In genomic region chr14:61102549-61103466, GRCh38 we compare ENCODE assay signal across 9 cellular contexts.
DNase-seq lines count a peak whose midpoint lies in the region; ATAC-seq, FAIRE-seq and TF ChIP-seq lines count a peak whose summit lies in the region.
"Had no signal": no experiment of that assay in that cellular context is flagged by ENCODE, and none has a peak within 500 bp of the region (broad histone marks: within the 10 kb centered on the region; RNA-seq: fewer than 3 reads in every experiment).

No MANE protein-coding gene starts in this region.

- H3K9me3 Mint-ChIP-seq in activated naive CD4-positive, alpha-beta T cell treated with anti-CD3 and anti-CD28 coated beads for 36 hours: peaks cover 5% of the 10 kb centered on the region
- H3K9me3 Mint-ChIP-seq: activated T-cell treated with anti-CD3 and anti-CD28 coated beads, Interleukin-2, amount 50 U/mL, for 72 hours had no signal

- no peak for TF ChIP-seq EP300 in transverse colon (IDR thresholded peaks at IDR 0.05; ENCODE audit: low read depth)

- WGBS in transverse colon (ENCODE audit: low coverage in 1 of 2), 2 donors: 88 to 100% methylated on average over 4 to 10 of the region's 10 CpGs

- peaks cover 31% of the 10 kb centered on the region for H3K4me1 Mint-ChIP-seq in activated naive CD4-positive, alpha-beta T cell treated with anti-CD3 and anti-CD28 coated beads for 36 hours (ENCODE audit: low read depth)

- H3K4me3 ChIP-seq in SJSA1 (no peak overlapping the region), iPS-20b (ENCODE audit: low read length) (no peak overlapping the region), transverse colon (no peak overlapping the region)

- no peak for ATAC-seq in GM18502 (IDR thresholded peaks at IDR 0.05; ENCODE audit: poor library complexity, unreplicated experiment)
- ATAC-seq in GM21367 (IDR thresholded peaks at IDR 0.05; ENCODE audit: unreplicated experiment): no peak

- peak overlapping the region; percentile 7 for H3K27ac Mint-ChIP-seq in activated naive CD4-positive, alpha-beta T cell treated with anti-CD3 and anti-CD28 coated beads for 36 hours
- H3K27ac Mint-ChIP-seq: activated T-cell treated with anti-CD3 and anti-CD28 coated beads, Interleukin-2, amount 50 U/mL, for 72 hours had no signal

- H3K27me3 ChIP-seq in SJSA1 (replicated peaks): no peaks in the 10 kb centered on the region
- H3K27me3 ChIP-seq in iPS-20b (ENCODE audit: insufficient read depth, low read length): no peaks in the 10 kb centered on the region
- H3K27me3 ChIP-seq in transverse colon: no peaks in the 10 kb centered on the region

- H3K36me3 ChIP-seq in SJSA1 (no peaks in the 10 kb centered on the region), iPS-20b (ENCODE audit: insufficient read depth, low read depth, low read length) (no peaks in the 10 kb centered on the region), transverse colon (no peaks in the 10 kb centered on the region)

- peak overlapping the region; percentile 97 for H3K27ac ChIP-seq in SJSA1
- peak overlapping the region; percentile 37 for H3K27ac ChIP-seq in iPS-20b (ENCODE audit: low read length)
- H3K27ac ChIP-seq in transverse colon: peak overlapping the region; percentile 44 to 72 (median 57)

- in situ Hi-C loops in transverse colon (cut with MboI; ENCODE audit: low pct_ligation_motif_present in 1 of 4, low pct_unique_long_range_greater_than_20kb in 1 of 4, low sequenced_read_pairs in 3 of 4): no loop called here

- intact Hi-C loops in activated naive CD4-positive, alpha-beta T cell treated with anti-CD3 and anti-CD28 coated beads for 36 hours (cut with micrococcal nuclease): loop anchor here (1.0 kb wide), 2 partner anchors 75 to 86 kb away; no protein-coding TSS in a partner anchor
- intact Hi-C loops in transverse colon (cut with DNase I; ENCODE audit: low total_unique reads): no loop called here

- peaks cover 2% of the 10 kb centered on the region for H3K36me3 Mint-ChIP-seq in activated naive CD4-positive, alpha-beta T cell treated with anti-CD3 and anti-CD28 coated beads for 36 hours (ENCODE audit: low read depth)

- CTCF ChIA-PET in activated naive CD4-positive, alpha-beta T cell treated with anti-CD3 and anti-CD28 coated beads for 36 hours (lab: Charles Lee): interaction anchor here (0.7 kb wide), 1 partner anchor 285 kb away, joined by 3 read pairs; no protein-coding TSS in a partner anchor

- no peak for TF ChIP-seq POLR2A in transverse colon (IDR thresholded peaks at IDR 0.05)

- H3K9me3 ChIP-seq in SJSA1 (replicated peaks) (no peaks in the 10 kb centered on the region), iPS-20b (ENCODE audit: insufficient read depth, low read depth, low read length) (peaks cover 11% of the 10 kb centered on the region), transverse colon (no peaks in the 10 kb centered on the region)

- H3K4me1 ChIP-seq in SJSA1 (replicated peaks) (peaks cover 41% of the 10 kb centered on the region), iPS-20b (ENCODE audit: insufficient read depth, low read length) (peaks cover 33% of the 10 kb centered on the region), transverse colon (peaks cover 10 to 25% (median 13%) of the 10 kb centered on the region in 4 donors)

- DNase-seq in activated naive CD4-positive, alpha-beta T cell treated with anti-CD3 and anti-CD28 coated beads for 36 hours: peak; percentile 21
- DNase-seq in activated naive CD4-positive, alpha-beta T cell treated with anti-CD3 and anti-CD28 coated beads, Interleukin-2, amount 50 U/mL, for 16 hours: no peak
- DNase-seq in SJSA1 (ENCODE audit: low read depth in 1 of 2, low spot score in 2 of 2): peak; percentile 60 to 64
- no peak for DNase-seq in transverse colon
- no peak for DNase-seq in frontal cortex (ENCODE audit: low spot score in 2 of 2)

- no peaks in the 10 kb centered on the region for H3K27me3 Mint-ChIP-seq in activated naive CD4-positive, alpha-beta T cell treated with anti-CD3 and anti-CD28 coated beads for 36 hours (ENCODE audit: low read depth)

- no peak for TF ChIP-seq CTCF in transverse colon (IDR thresholded peaks at IDR 0.05)

- no peak for FAIRE-seq in frontal cortex (lab: Jason Lieb, UNC)

- H3K4me3 Mint-ChIP-seq in activated naive CD4-positive, alpha-beta T cell treated with anti-CD3 and anti-CD28 coated beads for 36 hours: no peak overlapping the region

- H3K9ac ChIP-seq in iPS-20b (ENCODE audit: low read depth, low read length): peak overlapping the region; percentile 1; the same call in 1 of the 2 replicates

Comparison
In these comparisons a context has a peak if more than half of its experiments do, and no peak if none do; other contexts are left out.
1. DNase-seq: peak in activated naive CD4-positive, alpha-beta T cell treated with anti-CD3 and anti-CD28 coated beads for 36 hours (single experiment) and SJSA1 (2 of 2); none in activated naive CD4-positive, alpha-beta T cell treated with anti-CD3 and anti-CD28 coated beads, Interleukin-2, amount 50 U/mL, for 16 hours (single experiment), transverse colon (single experiment) and frontal cortex (0 of 2).
2. H3K27ac ChIP-seq: peak in every context shown above with its lines; median percentile 97 in SJSA1; 57 in transverse colon; 37 in iPS-20b.